Comparison of ENCODE assay signal across 30 cellular contexts in genomic region chr14:95130545-95130944, GRCh38.
"Had no signal": no experiment of that assay in that cellular context is flagged by ENCODE, and none has a peak within 500 bp of the region (broad histone marks: within the 10 kb centered on the region; RNA-seq: fewer than 3 reads in every experiment).

No MANE protein-coding gene starts in this region.

- H3K27ac ChIP-seq: brain microvascular endothelial cell, cardiac muscle cell, SK-N-MC had no signal

- H3K4me3 ChIP-seq: cardiac muscle cell, SK-N-MC had no signal

- DNase-seq: activated CD4-positive, alpha-beta memory T cell treated with anti-CD3 and anti-CD28 coated beads, Interleukin-2, amount 10 ng/mL, durations not matched to agents 7 days and 5 days; activated CD4-positive, alpha-beta T cell treated with anti-CD3 and anti-CD28 coated beads, Interleukin-2, amount 10 ng/mL, durations not matched to agents 7 days and 5 days; activated CD4-positive, CD25-positive, alpha-beta regulatory T cell; activated CD8-positive, alpha-beta memory T cell treated with anti-CD3 and anti-CD28 coated beads, Interleukin-2, amount 50 U/mL, for 4 hours; activated effector memory CD4-positive, alpha-beta T cell treated with Interleukin-2 at 50 U/mL for 16 hours; activated naive CD4-positive, alpha-beta T cell; activated T-cell treated with anti-CD3 and anti-CD28 coated beads, Interleukin-2, amount 50 U/mL, for 1 hour; amygdala; brain microvascular endothelial cell; Kasumi-1; NCI-H1048; NCI-H146; NCI-H187 treated with DMSO at 0.1 percent for 48 hours; NCI-H2107; NCI-H2171 treated with DMSO at 0.1 percent for 48 hours; NCI-H226; NCI-H526 treated with DMSO at 0.1 percent for 48 hours; NCI-H82; OCI-M1; RPMI8226; T-cell; T-helper 2 cell; T1000 had no signal

- ATAC-seq: Panc1, Right ventricle myocardium inferior, T-cell had no signal

- H3K4me3 Mint-ChIP-seq: activated CD4-positive, alpha-beta memory T cell treated with anti-CD3 and anti-CD28 coated beads, Interleukin-2, amount 10 ng/mL, durations not matched to agents 7 days and 5 days; activated CD4-positive, alpha-beta T cell treated with anti-CD3 and anti-CD28 coated beads, Interleukin-2, amount 10 ng/mL, durations not matched to agents 7 days and 5 days; activated naive CD4-positive, alpha-beta T cell treated with anti-CD3 and anti-CD28 coated beads, Interleukin-2, amount 50 U/mL, for 24 hours; activated T-helper 1 cell treated with anti-CD3 and anti-CD28 coated beads, Interleukin-12 subunit alpha, Interleukin-12 subunit beta, Interleukin-2, Interleukin-4 antibody, amounts not matched to agents 30 ng/mL and 10 ng/mL and 1 ng/mL, durations not matched to agents 14 hours and 24 hours and 36 hours; T-cell had no signal

- H3K9me3 Mint-ChIP-seq: activated CD4-positive, alpha-beta memory T cell treated with anti-CD3 and anti-CD28 coated beads, Interleukin-2, amount 10 ng/mL, durations not matched to agents 7 days and 5 days; activated CD4-positive, alpha-beta T cell treated with anti-CD3 and anti-CD28 coated beads, Interleukin-2, amount 10 ng/mL, durations not matched to agents 7 days and 5 days; activated naive CD4-positive, alpha-beta T cell treated with anti-CD3 and anti-CD28 coated beads, Interleukin-2, amount 50 U/mL, for 24 hours; activated T-helper 1 cell treated with anti-CD3 and anti-CD28 coated beads, Interleukin-12 subunit alpha, Interleukin-12 subunit beta, Interleukin-2, Interleukin-4 antibody, amounts not matched to agents 30 ng/mL and 10 ng/mL and 1 ng/mL, durations not matched to agents 14 hours and 24 hours and 36 hours; T-cell had no signal

- FAIRE-seq: TTC549 had no signal

- H3K27me3 ChIP-seq: brain microvascular endothelial cell, cardiac muscle cell had no signal

- H3K27ac Mint-ChIP-seq: activated CD4-positive, alpha-beta memory T cell treated with anti-CD3 and anti-CD28 coated beads, Interleukin-2, amount 10 ng/mL, durations not matched to agents 7 days and 5 days; activated CD4-positive, alpha-beta T cell treated with anti-CD3 and anti-CD28 coated beads, Interleukin-2, amount 10 ng/mL, durations not matched to agents 7 days and 5 days; T-cell had no signal

- H3K27me3 Mint-ChIP-seq: activated CD4-positive, alpha-beta memory T cell treated with anti-CD3 and anti-CD28 coated beads, Interleukin-2, amount 10 ng/mL, durations not matched to agents 7 days and 5 days; activated CD4-positive, alpha-beta T cell treated with anti-CD3 and anti-CD28 coated beads, Interleukin-2, amount 10 ng/mL, durations not matched to agents 7 days and 5 days; activated naive CD4-positive, alpha-beta T cell treated with anti-CD3 and anti-CD28 coated beads, Interleukin-2, amount 50 U/mL, for 24 hours; T-cell had no signal
